ENCODE assay signal across 8 cellular contexts in the genomic region with DNA sequence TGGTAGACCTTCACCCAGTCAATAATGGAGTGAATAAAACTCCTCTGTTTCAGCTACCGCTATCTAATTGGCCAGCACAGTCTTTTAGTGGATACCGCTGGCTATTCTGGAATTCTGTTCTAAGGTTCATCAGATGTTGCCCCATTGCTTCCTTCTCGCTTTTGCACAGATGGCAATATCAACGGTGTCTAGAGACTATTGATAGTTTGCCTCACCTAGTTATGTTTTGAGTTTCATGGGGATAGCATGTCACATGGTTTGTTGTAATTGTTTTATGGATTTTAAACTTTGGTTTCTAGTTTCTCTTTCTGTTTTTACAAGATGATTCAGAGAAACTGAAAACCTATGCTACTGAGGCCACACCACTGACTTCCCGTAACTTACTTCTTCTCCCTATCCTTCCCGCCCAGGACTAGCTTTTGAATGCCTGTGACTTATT. TPM values are rescaled to one million over a fixed set of nuclear protein-coding genes. Genes with fewer than 3 reads are reported as not detected.
A peak's percentile ranks its signal among the peaks of the same experiment; 100 is the strongest.
DNase-seq lines count a peak whose midpoint lies in the region; ATAC-seq, FAIRE-seq and TF ChIP-seq lines count a peak whose summit lies in the region.

No MANE protein-coding gene starts in this region.

- H3K27me3 Mint-ChIP-seq in activated CD4-positive, alpha-beta T cell treated with anti-CD3 and anti-CD28 coated beads, Interleukin-2, amount 10 ng/mL, durations not matched to agents 7 days and 5 days = no peaks in the 10 kb centered on the region

- peak; percentile 54 for DNase-seq in activated CD4-positive, alpha-beta T cell treated with anti-CD3 and anti-CD28 coated beads, Interleukin-2, amount 10 ng/mL, durations not matched to agents 7 days and 5 days
- DNase-seq in keratinocyte (ENCODE audit: low read depth, low spot score) (no peak), transverse colon (peak; percentile 31), NCI-H2081 treated with DMSO at 0.1 percent for 48 hours (lab: John Stamatoyannopoulos, UW) (no peak), D721Med (ENCODE audit: insufficient read length, low spot score) (no peak)

- peak overlapping the region; percentile 12 for H2AFZ ChIP-seq in keratinocyte (ENCODE audit: control insufficient read depth, low read length)

- dilution Hi-C loops in keratinocyte (cut with MboI; ENCODE audit: extremely low pct_ligation_motif_present, low sequenced_read_pairs) = no loop called here

- CTCF ChIA-PET in activated CD4-positive, alpha-beta T cell treated with anti-CD3 and anti-CD28 coated beads, Interleukin-2, amount 10 ng/mL, durations not matched to agents 7 days and 5 days (lab: Charles Lee) = no interaction called here

- peaks cover 0 to 26% (median 0%) of the 10 kb centered on the region in 11 experiments; a peak in 8 of 22 replicates for H4K20me1 ChIP-seq in BLaER1 treated with 17β-estradiol and CSF1 and Interleukin-3, amounts not matched to agents 10 nM and 100 nM
- H4K20me1 ChIP-seq in keratinocyte (ENCODE audit: control insufficient read depth, extremely low read depth, insufficient read depth, low read length) = no peaks in the 10 kb centered on the region

- peak overlapping the region; percentile 81 to 98 (median 93); a peak in 16 of 20 replicates for H3K4me3 ChIP-seq in BLaER1 treated with 17β-estradiol and CSF1 and Interleukin-3, amounts not matched to agents 10 nM and 100 nM
- H3K4me3 ChIP-seq in keratinocyte (ENCODE audit: control insufficient read depth in 2 of 3, extremely low read depth in 1 of 3, insufficient read depth in 2 of 3, low read depth in 1 of 3, low read length in 3 of 3) (peak overlapping the region in 2 of 3 experiments; percentile 96 to 99), transverse colon (peak overlapping the region in 2 of 4 donors; percentile 69 to 86)

- H3K9me3 ChIP-seq in BLaER1 treated with 17β-estradiol and CSF1 and Interleukin-3, amounts not matched to agents 10 nM and 100 nM (replicated peaks in 1 of 11) = peaks cover 0 to 35% (median 32%) of the 10 kb centered on the region in 11 experiments; a peak in 19 of 22 replicates
- no peaks in the 10 kb centered on the region for H3K9me3 ChIP-seq in keratinocyte (ENCODE audit: control insufficient read depth, low read depth, low read length)
- no peaks in the 10 kb centered on the region for H3K9me3 ChIP-seq in transverse colon

- peaks cover 17 to 30% (median 25%) of the 10 kb centered on the region in 10 experiments for H3K4me1 ChIP-seq in BLaER1 treated with 17β-estradiol and CSF1 and Interleukin-3, amounts not matched to agents 10 nM and 100 nM
- H3K4me1 ChIP-seq in keratinocyte (ENCODE audit: control insufficient read depth, extremely low read depth, insufficient read depth, low read length) (peaks cover 11% of the 10 kb centered on the region), transverse colon (peaks cover 3 to 40% (median 17%) of the 10 kb centered on the region in 4 donors)

- 27 to 53% methylated on average over 5 to 6 of the region's 6 CpGs for WGBS in transverse colon (ENCODE audit: low coverage in 1 of 2), 2 donors

- H3K4me1 Mint-ChIP-seq in activated CD4-positive, alpha-beta T cell treated with anti-CD3 and anti-CD28 coated beads, Interleukin-2, amount 10 ng/mL, durations not matched to agents 7 days and 5 days = peaks cover 33% of the 10 kb centered on the region

- peak overlapping the region; percentile 96 for H3K4me3 Mint-ChIP-seq in activated CD4-positive, alpha-beta T cell treated with anti-CD3 and anti-CD28 coated beads, Interleukin-2, amount 10 ng/mL, durations not matched to agents 7 days and 5 days

- POLR2A ChIA-PET in activated CD4-positive, alpha-beta T cell treated with anti-CD3 and anti-CD28 coated beads, Interleukin-2, amount 10 ng/mL, durations not matched to agents 7 days and 5 days (lab: Charles Lee) = interaction anchor here (1.4 kb wide), 1 partner anchor 132 kb away, joined by 3 read pairs; a partner anchor contains a TSS

- H3K9me3 Mint-ChIP-seq in activated CD4-positive, alpha-beta T cell treated with anti-CD3 and anti-CD28 coated beads, Interleukin-2, amount 10 ng/mL, durations not matched to agents 7 days and 5 days = no peaks in the 10 kb centered on the region

- peaks cover 12 to 45% (median 38%) of the 10 kb centered on the region in 11 experiments for H3K36me3 ChIP-seq in BLaER1 treated with 17β-estradiol and CSF1 and Interleukin-3, amounts not matched to agents 10 nM and 100 nM
- H3K36me3 ChIP-seq in keratinocyte (ENCODE audit: control insufficient read depth in 2 of 2, extremely low read depth in 1 of 2, insufficient read depth in 2 of 2, low read length in 2 of 2) (no peaks in the 10 kb centered on the region), transverse colon (no peaks in the 10 kb centered on the region)

- peak overlapping the region; percentile 99 for H3K27ac Mint-ChIP-seq in activated CD4-positive, alpha-beta T cell treated with anti-CD3 and anti-CD28 coated beads, Interleukin-2, amount 10 ng/mL, durations not matched to agents 7 days and 5 days

- TF ChIP-seq POLR2A in transverse colon (IDR thresholded peaks at IDR 0.05) = peak; percentile 47

- ATAC-seq in GM19452 (IDR thresholded peaks at IDR 0.05; ENCODE audit: unreplicated experiment) (peak; percentile 50), HG03460 (IDR thresholded peaks at IDR 0.05; ENCODE audit: unreplicated experiment) (peak; percentile 50)

- no peaks in the 10 kb centered on the region for H3K27me3 ChIP-seq in BLaER1 treated with 17β-estradiol and CSF1 and Interleukin-3, amounts not matched to agents 10 nM and 100 nM
- H3K27me3 ChIP-seq in keratinocyte (ENCODE audit: control insufficient read depth, extremely low read depth, insufficient read depth, low read length) (no peaks in the 10 kb centered on the region), transverse colon (no peaks in the 10 kb centered on the region)

- TF ChIP-seq CTCF in keratinocyte (optimal IDR thresholded peaks at IDR 0.05 in 1 of 3, IDR thresholded peaks at IDR 0.05 in 1 of 3, conservative IDR thresholded peaks at IDR 0.05 in 1 of 3; ENCODE audit: extremely low read depth in 1 of 3, insufficient read depth in 2 of 3, low read length in 3 of 3) (no peak), transverse colon (IDR thresholded peaks at IDR 0.05) (no peak), D721Med (IDR thresholded peaks at IDR 0.05; ENCODE audit: insufficient read depth, missing control alignments) (no peak)

- H3K9me1 ChIP-seq in keratinocyte (ENCODE audit: control insufficient read depth, extremely low read depth, insufficient read depth, low read length) = no peaks in the 10 kb centered on the region

- H3K79me2 ChIP-seq in keratinocyte (ENCODE audit: control insufficient read depth, insufficient read depth, low read length) = peaks cover 45% of the 10 kb centered on the region

- H3K4me2 ChIP-seq in BLaER1 treated with 17β-estradiol and CSF1 and Interleukin-3, amounts not matched to agents 10 nM and 100 nM = peak overlapping the region; percentile 73 to 95 (median 82)
- H3K4me2 ChIP-seq in keratinocyte (ENCODE audit: control insufficient read depth, extremely low read depth, insufficient read depth, low read depth, low read length) = peak overlapping the region; percentile 96

- H3K9ac ChIP-seq in BLaER1 treated with 17β-estradiol and CSF1 and Interleukin-3, amounts not matched to agents 10 nM and 100 nM = peak overlapping the region in 8 of 11 experiments; percentile 96 to 99 (median 98); a peak in 13 of 22 replicates
- H3K9ac ChIP-seq in keratinocyte (ENCODE audit: control insufficient read depth, extremely low read depth, insufficient read depth, low read length) = no peak overlapping the region

- peaks cover 46% of the 10 kb centered on the region for H3K36me3 Mint-ChIP-seq in activated CD4-positive, alpha-beta T cell treated with anti-CD3 and anti-CD28 coated beads, Interleukin-2, amount 10 ng/mL, durations not matched to agents 7 days and 5 days (ENCODE audit: low read depth)

- in situ Hi-C loops in transverse colon (cut with MboI; ENCODE audit: low pct_ligation_motif_present in 1 of 4, low pct_unique_long_range_greater_than_20kb in 1 of 4, low sequenced_read_pairs in 3 of 4) = no loop called here

- H3K27ac ChIP-seq in BLaER1 treated with 17β-estradiol and CSF1 and Interleukin-3, amounts not matched to agents 10 nM and 100 nM = peak overlapping the region in 7 of 11 experiments; percentile 0 to 99 (median 45); a peak in 8 of 22 replicates
- H3K27ac ChIP-seq in keratinocyte (ENCODE audit: control insufficient read depth, insufficient read depth, low read length) = no peak overlapping the region
- peak overlapping the region; percentile 93 to 99 (median 96) for H3K27ac ChIP-seq in transverse colon

- no peak for TF ChIP-seq EP300 in transverse colon (IDR thresholded peaks at IDR 0.05; ENCODE audit: low read depth)

- intact Hi-C loops in transverse colon (cut with DNase I; ENCODE audit: low total_unique reads) = no loop called here

- FAIRE-seq in keratinocyte (lab: Jason Lieb, UNC) (no peak), D721Med (lab: Jason Lieb, UNC) (no peak)

RNA-seq across cellular contexts. Expression of a gene that starts 2.0 kb away (rescaled TPM):
- 100 to 1,000 TPM in 1 of 2 experiments, 10 to 100 TPM in 1; 77.8 to 109 TPM for total RNA-seq in activated CD4-positive, alpha-beta T cell treated with anti-CD3 and anti-CD28 coated beads, Interleukin-2, amount 10 ng/mL, durations not matched to agents 7 days and 5 days
- polyA plus RNA-seq in keratinocyte = 5.9 to 14.4 TPM (median 11.1 TPM) in 3 replicates
- polyA plus RNA-seq in keratinocyte (2011; ENCODE audit: low read depth) = 29.5 TPM
- 2.7 and 8.5 TPM in 2 replicates for polyA plus RNA-seq in keratinocyte (2011; cell fraction: cytosol; rRNA removed)
- 20.3 and 30.6 TPM in 2 replicates for polyA plus RNA-seq in keratinocyte (2011; cell fraction: nucleus; rRNA removed)
- 6.0 and 7.4 TPM in 2 replicates for polyA plus RNA-seq in keratinocyte (2012; ENCODE audit: low replicate concordance)
- polyA minus RNA-seq in keratinocyte = 21.7 to 43.5 TPM (median 22.2 TPM) in 3 replicates
- polyA minus RNA-seq in keratinocyte (2011; cell fraction: cytosol; rRNA and poly(A)+ RNA removed) = 11.1 TPM
- 32.4 and 55.3 TPM in 2 replicates for polyA minus RNA-seq in keratinocyte (2011; cell fraction: nucleus; rRNA and poly(A)+ RNA removed)
- total RNA-seq in transverse colon = 10 to 100 TPM; 13.5 to 93.0 (median 52.1) TPM

Comparison
In these comparisons a context has a peak if more than half of its experiments do, and no peak if none do; other contexts are left out.
1. DNase-seq: peak in activated CD4-positive, alpha-beta T cell treated with anti-CD3 and anti-CD28 coated beads, Interleukin-2, amount 10 ng/mL, durations not matched to agents 7 days and 5 days (single experiment) and transverse colon (single experiment); none in keratinocyte (single experiment), NCI-H2081 treated with DMSO at 0.1 percent for 48 hours (single experiment) and D721Med (single experiment).